Comparison of ENCODE assay signal across 8 cellular contexts in genomic region chr2:100291152-100291970, GRCh38. TPM values are rescaled to one million over a fixed set of nuclear protein-coding genes. Genes with fewer than 3 reads are reported as not detected.
A peak's percentile ranks its signal among the peaks of the same experiment; 100 is the strongest.
DNase-seq lines count a peak whose midpoint lies in the region; ATAC-seq, FAIRE-seq and TF ChIP-seq lines count a peak whose summit lies in the region.

No MANE protein-coding gene starts in this region.

- no peak overlapping the region for H4K5ac ChIP-seq in H1 (ENCODE audit: insufficient read length, low read depth, low read length)

- no peaks in the 10 kb centered on the region for H3K9me3 ChIP-seq in CD8-positive, alpha-beta T cell (ENCODE audit: low read length)
- H3K9me3 ChIP-seq in H1 (ENCODE audit: insufficient read depth in 2 of 2, low read depth in 1 of 2, low read length in 1 of 2) (no peaks in the 10 kb centered on the region), vagina (no peaks in the 10 kb centered on the region)

- H3K27ac ChIP-seq in CD8-positive, alpha-beta T cell (ENCODE audit: low read depth, low read length) = no peak overlapping the region
- H3K27ac ChIP-seq in H1 (ENCODE audit: low read depth, low read length) = no peak overlapping the region
- peak overlapping the region; percentile 54 for H3K27ac ChIP-seq in vagina
- H3K27ac ChIP-seq in coronary artery = peak overlapping the region in 1 of 2 donors; percentile 3

- WGBS in H1 (ENCODE audit: extremely low coverage in 1 of 2, insufficient coverage in 1 of 2, insufficient read length in 1 of 2, insufficient replicate concordance in 2 of 2, low coverage in 1 of 2, low lambda C conversion rate in 2 of 2, missing lambda C conversion rate in 1 of 2), 2 experiments = 73% methylated on average over 13 of the region's 13 CpGs; no CpG with 5 or more reads in 1 of the 2 experiments

- no peak overlapping the region for H3K4me2 ChIP-seq in H1 (ENCODE audit: insufficient read depth in 1 of 2, low read depth in 2 of 2, low read length in 2 of 2)

- intact Hi-C loops in CD8-positive, alpha-beta T cell (cut with DNase I, micrococcal nuclease) = no loop called here
- intact Hi-C loops in vagina (cut with DNase I) = no loop called here

- DNase-seq in CD8-positive, alpha-beta T cell = peak in 6 of 7 experiments; percentile 24 to 60 (median 38)
- DNase-seq in M059J (ENCODE audit: low read depth) (peak; percentile 99), H1 (ENCODE audit: low read depth in 1 of 2, low spot score in 2 of 2) (no peak), omental fat pad (ENCODE audit: low spot score) (peak; percentile 40), vagina (ENCODE audit: extremely low spot score in 2 of 2) (no peak), NCI-H748 treated with DMSO at 0.1 percent for 48 hours (lab: John Stamatoyannopoulos, UW) (no peak), coronary artery (ENCODE audit: low spot score) (no peak)
- DNase-seq in activated CD4-positive, alpha-beta T cell treated with anti-CD3 and anti-CD28 coated beads for 4 hours = peak; percentile 38 to 48

- no peaks in the 10 kb centered on the region for H3K36me3 ChIP-seq in CD8-positive, alpha-beta T cell (ENCODE audit: insufficient read depth, low read length)
- no peaks in the 10 kb centered on the region; a peak in 2 of 8 replicates for H3K36me3 ChIP-seq in H1 (ENCODE audit: control insufficient read depth in 2 of 4, insufficient read depth in 4 of 4, low read length in 3 of 4)
- no peaks in the 10 kb centered on the region for H3K36me3 ChIP-seq in vagina

- H2BK120ac ChIP-seq in H1 (replicated peaks; ENCODE audit: low read depth, low read length) = no peak overlapping the region

- H3K4me3 Mint-ChIP-seq in CD8-positive, alpha-beta T cell = no peak overlapping the region

- no peak overlapping the region for H2AK5ac ChIP-seq in H1 (ENCODE audit: low read depth, low read length)

- no peaks in the 10 kb centered on the region for H3K4me1 Mint-ChIP-seq in CD8-positive, alpha-beta T cell (ENCODE audit: low read depth)

- no peak for TF ChIP-seq EP300 in H1 (IDR thresholded peaks at IDR 0.05; ENCODE audit: borderline replicate concordance in 1 of 2, low read depth in 2 of 2, low read length in 2 of 2)

- no peak overlapping the region for H3K56ac ChIP-seq in H1 (replicated peaks; ENCODE audit: insufficient read length, low read depth, low read length)

- H2BK5ac ChIP-seq in H1 (ENCODE audit: low read depth, low read length) = peak overlapping the region; percentile 13; the same call in 1 of the 2 replicates

- 0 out of 2 replicates have a peak overlapping the region, but pooled peaks have one; percentile 12 for H4K8ac ChIP-seq in H1 (ENCODE audit: extremely low read depth, insufficient read depth, low read length)

- H3K27me3 Mint-ChIP-seq in CD8-positive, alpha-beta T cell (ENCODE audit: low read depth) = peaks cover 6% of the 10 kb centered on the region

- ATAC-seq in CD8-positive, alpha-beta T cell = peak; percentile 72
- ATAC-seq in omental fat pad (ENCODE audit: low FRiP score) = peak; percentile 82

- H3K9me3 Mint-ChIP-seq in CD8-positive, alpha-beta T cell = no peaks in the 10 kb centered on the region

- no peaks in the 10 kb centered on the region for H3K36me3 Mint-ChIP-seq in CD8-positive, alpha-beta T cell

- H2BK15ac ChIP-seq in H1 (ENCODE audit: low read length) = peak overlapping the region; percentile 21; the same call in 1 of the 2 replicates

- peak overlapping the region; percentile 52; the same call in 1 of the 2 replicates for H2BK20ac ChIP-seq in H1 (ENCODE audit: low read length)

- no peaks in the 10 kb centered on the region for H3K79me1 ChIP-seq in H1 (ENCODE audit: low read depth, low read length)

- no peak for TF ChIP-seq POLR2A in H1 (IDR thresholded peaks at IDR 0.05; ENCODE audit: control extremely low read depth in 1 of 2, low read depth in 2 of 2, low read length in 2 of 2)
- no peak for TF ChIP-seq POLR2A in vagina (IDR thresholded peaks at IDR 0.05)

- no peaks in the 10 kb centered on the region for H3K27me3 ChIP-seq in CD8-positive, alpha-beta T cell (ENCODE audit: insufficient read depth, low read length)
- H3K27me3 ChIP-seq in H1 (replicated peaks in 1 of 4; ENCODE audit: control insufficient read depth in 3 of 4, extremely low read depth in 1 of 4, insufficient read depth in 3 of 4, low read length in 3 of 4) (no peaks in the 10 kb centered on the region), vagina (no peaks in the 10 kb centered on the region)

- no peak overlapping the region for H3K4me3 ChIP-seq in CD8-positive, alpha-beta T cell (ENCODE audit: low read depth, low read length)
- no peak overlapping the region for H3K4me3 ChIP-seq in H1 (ENCODE audit: extremely low read depth in 1 of 4, insufficient read depth in 2 of 4, low read depth in 3 of 4, low read length in 4 of 4)
- no peak overlapping the region for H3K4me3 ChIP-seq in vagina
- no peak overlapping the region for H3K4me3 ChIP-seq in coronary artery

- 0 out of 2 replicates have a peak overlapping the region, but pooled peaks have one; percentile 20 for H2AFZ ChIP-seq in H1 (ENCODE audit: low read length)

- H4K20me1 ChIP-seq in H1 (replicated peaks in 1 of 2; ENCODE audit: control insufficient read depth in 1 of 2, insufficient read depth in 2 of 2, low read length in 2 of 2) = no peaks in the 10 kb centered on the region

- no peaks in the 10 kb centered on the region for H3K79me2 ChIP-seq in H1 (ENCODE audit: control insufficient read depth in 1 of 2, insufficient read depth in 2 of 2, low read length in 2 of 2)

- H3K27ac Mint-ChIP-seq in CD8-positive, alpha-beta T cell = no peak overlapping the region

- no peaks in the 10 kb centered on the region for H3K23me2 ChIP-seq in H1 (ENCODE audit: low read depth, low read length)

- TF ChIP-seq CTCF in CD8-positive, alpha-beta T cell (IDR thresholded peaks at IDR 0.05) = no peak
- TF ChIP-seq CTCF in H1 (IDR thresholded peaks at IDR 0.05; ENCODE audit: control extremely low read depth in 1 of 3, insufficient read depth in 1 of 3, low read depth in 1 of 3, low read length in 3 of 3) (no peak), omental fat pad (IDR thresholded peaks at IDR 0.05) (no peak), vagina (IDR thresholded peaks at IDR 0.05) (no peak), coronary artery (IDR thresholded peaks at IDR 0.05) (no peak)

- H4K91ac ChIP-seq in H1 (replicated peaks; ENCODE audit: insufficient read length, low read length) = no peak overlapping the region

- H3K9ac ChIP-seq in H1 (replicated peaks in 1 of 4; ENCODE audit: extremely low read depth in 1 of 4, low read depth in 3 of 4, low read length in 3 of 4) = no peak overlapping the region

- H2BK12ac ChIP-seq in H1 (ENCODE audit: low read depth, low read length) = peak overlapping the region; percentile 54; the same call in 1 of the 2 replicates

- CTCF ChIA-PET in CD8-positive, alpha-beta T cell (lab: Charles Lee) = interaction anchor here (1.0 to 1.2 kb wide), 2 partner anchors 10 to 29 kb away, joined by 3 to 5 read pairs; no protein-coding TSS in a partner anchor
- CTCF ChIA-PET in H1 (lab: Charles Lee; ENCODE audit: partially characterized antibody) = interaction anchor here (0.6 to 1.9 kb wide), 7 partner anchors 9 to 680 kb away, joined by 3 to 9 read pairs (median 4); no protein-coding TSS in a partner anchor

- no peak overlapping the region for H3K4ac ChIP-seq in H1 (replicated peaks; ENCODE audit: insufficient read length, low read depth, low read length)

- no peak for FAIRE-seq in H1 (lab: Jason Lieb, UNC)

- H3K4me1 ChIP-seq in CD8-positive, alpha-beta T cell (ENCODE audit: insufficient read depth, low read length) = no peaks in the 10 kb centered on the region
- peaks cover 0 to 12% (median 4%) of the 10 kb centered on the region in 4 experiments; a peak in 4 of 7 replicates for H3K4me1 ChIP-seq in H1 (replicated peaks in 1 of 4; ENCODE audit: control insufficient read depth in 3 of 4, insufficient read depth in 4 of 4, low read length in 3 of 4)
- peaks cover 9% of the 10 kb centered on the region for H3K4me1 ChIP-seq in vagina

- TF ChIP-seq RAD21 in H1 (IDR thresholded peaks at IDR 0.05 in 1 of 2, conservative IDR thresholded peaks at IDR 0.05 in 1 of 2; ENCODE audit: low read depth in 2 of 2, low read length in 2 of 2) = no peak

- H3K18ac ChIP-seq in H1 (ENCODE audit: extremely low read depth, low read length) = no peak overlapping the region

- POLR2A ChIA-PET in CD8-positive, alpha-beta T cell (lab: Charles Lee) = no interaction called here
- POLR2A ChIA-PET in H1 (lab: Charles Lee; ENCODE audit: partially characterized antibody) = interaction anchor here (0.6 kb wide), 1 partner anchor 917 kb away, joined by 3 read pairs; no protein-coding TSS in a partner anchor

- H3K23ac ChIP-seq in H1 (ENCODE audit: insufficient read length) = no peak overlapping the region

- no peak overlapping the region for H3K14ac ChIP-seq in H1 (ENCODE audit: insufficient read length)

TF ChIP-seq in H1, 55 proteins besides CTCF, POLR2A, EP300 and RAD21:
- TF ChIP-seq TAF1 (IDR thresholded peaks at IDR 0.05; ENCODE audit: low read depth, low read length) = no peak
- peak; percentile 28; the same call in 1 of the 2 replicates for TF ChIP-seq JUND (IDR thresholded peaks at IDR 0.05; ENCODE audit: low read length)
- TF ChIP-seq CHD1 (IDR thresholded peaks at IDR 0.05; ENCODE audit: low read depth, low read length) = no peak
- no peak for TF ChIP-seq SRF (IDR thresholded peaks at IDR 0.05; ENCODE audit: low read depth, low read length)
- no peak for TF ChIP-seq EGR1 (IDR thresholded peaks at IDR 0.05; ENCODE audit: borderline replicate concordance, low read depth, low read length)
- TF ChIP-seq SIRT6 (IDR thresholded peaks at IDR 0.05; ENCODE audit: low read length) = no peak
TF ChIP-seq in H1: peak in this region for 1.

RNA-seq across cellular contexts. Expression of gene LONRF2, which starts 30.9 kb away (rescaled TPM):
- total RNA-seq in CD8-positive, alpha-beta T cell = under 1 TPM; 0.05 to 0.11 TPM
- total RNA-seq in M059J (2014; rRNA removed; shearing (Covaris generic)) = 0.10 TPM in 1 of 2 replicates, not detected in the other
- total RNA-seq in H1 (2021; fragmentation: NEBNext Ultra II Directional; extraction: Animal tissue kit (Norgen Biotek cat#: 25700)) = 0.42 and 0.74 TPM in 2 replicates
- 0.22 and 0.24 TPM in 2 replicates for polyA plus RNA-seq in H1 (2011; rRNA removed)
- 0.28 TPM for polyA plus RNA-seq in H1 (2011; cell fraction: cytosol; rRNA removed)
- polyA plus RNA-seq in H1 (2011; cell fraction: nucleus; rRNA removed) = 0.48 TPM
- polyA plus RNA-seq in H1 (2012, experiment 1 of 2) = 0.30 to 0.43 TPM (median 0.36 TPM) in 4 replicates
- 0.12 TPM for polyA plus RNA-seq in H1 (2012, experiment 2 of 2)
- polyA plus RNA-seq in H1 (2013, experiment 1 of 2) = 0.16 TPM
- polyA plus RNA-seq in H1 (2013, experiment 2 of 2) = 0.18 TPM
- polyA minus RNA-seq in H1 (2011; rRNA and poly(A)+ RNA removed) = 0.91 and 2.0 TPM in 2 replicates
- 0.59 TPM for polyA minus RNA-seq in H1 (2011; cell fraction: cytosol; rRNA and poly(A)+ RNA removed)
- 0.80 TPM for polyA minus RNA-seq in H1 (2011; cell fraction: nucleus; rRNA and poly(A)+ RNA removed)
- 10 to 100 TPM in 2 of 4 donors, 1 to 10 TPM in 2; 2.5 to 32.8 (median 9.8) TPM for total RNA-seq in omental fat pad
- total RNA-seq in vagina = 9.6 TPM

Comparison
In these comparisons a context has a peak if more than half of its experiments do, and no peak if none do; other contexts are left out.
1. DNase-seq: peak in CD8-positive, alpha-beta T cell (6 of 7), M059J (single experiment), activated CD4-positive, alpha-beta T cell treated with anti-CD3 and anti-CD28 coated beads for 4 hours (2 of 2) and omental fat pad (single experiment); none in H1 (0 of 2), vagina (0 of 2), NCI-H748 treated with DMSO at 0.1 percent for 48 hours (single experiment) and coronary artery (single experiment).